In genomic region chr19:45994456-45994988, GRCh38 we compare ENCODE assay signal across 9 cellular contexts. TPM values are rescaled to one million over a fixed set of nuclear protein-coding genes. Genes with fewer than 3 reads are reported as not detected.
A peak's percentile ranks its signal among the peaks of the same experiment; 100 is the strongest.
DNase-seq lines count a peak whose midpoint lies in the region; ATAC-seq and TF ChIP-seq lines count a peak whose summit lies in the region.
"Had no signal": no experiment of that assay in that cellular context is flagged by ENCODE, and none has a peak within 500 bp of the region (broad histone marks: within the 10 kb centered on the region; RNA-seq: fewer than 3 reads in every experiment).

No MANE protein-coding gene starts in this region.

- peak overlapping the region; percentile 20 for H3K4me3 Mint-ChIP-seq in mesothelial cell of epicardium

- peaks cover 6% of the 10 kb centered on the region for H3K36me3 Mint-ChIP-seq in mesothelial cell of epicardium

- H3K4me3 ChIP-seq in AG10803 (ENCODE audit: low read length) (peak overlapping the region; percentile 74), brain microvascular endothelial cell (ENCODE audit: low read depth, low read length) (peak overlapping the region; percentile 65)

- no peak for TF ChIP-seq CTCF in AG10803 (conservative IDR thresholded peaks at IDR 0.05; ENCODE audit: low read length)
- no peak for TF ChIP-seq CTCF in brain microvascular endothelial cell (IDR thresholded peaks at IDR 0.05; ENCODE audit: low read depth, low read length, missing control alignments)
- no peak for TF ChIP-seq CTCF in mesothelial cell of epicardium (IDR thresholded peaks at IDR 0.05; ENCODE audit: unreplicated experiment)

- ATAC-seq in HG02938 (IDR thresholded peaks at IDR 0.05; ENCODE audit: unreplicated experiment): peak; percentile 4
- ATAC-seq in HG02798 (IDR thresholded peaks at IDR 0.05; ENCODE audit: poor library complexity, unreplicated experiment): no peak

- no peak overlapping the region for H3K27ac ChIP-seq in brain microvascular endothelial cell

- no peak overlapping the region for H3K27ac Mint-ChIP-seq in mesothelial cell of epicardium
- H3K27ac Mint-ChIP-seq: activated naive CD8-positive, alpha-beta T cell had no signal

- peaks cover under 1% of the 10 kb centered on the region for H3K27me3 ChIP-seq in brain microvascular endothelial cell (replicated peaks)

- DNase-seq in AG10803 (ENCODE audit: low read depth) (peak; percentile 13), brain microvascular endothelial cell (no peak), mesothelial cell of epicardium (ENCODE audit: low spot score in 2 of 2, unreplicated experiment in 2 of 2) (no peak), midbrain (lab: John Stamatoyannopoulos, UW) (no peak), NCI-H1417 treated with DMSO at 0.1 percent for 48 hours (lab: John Stamatoyannopoulos, UW) (no peak), hepatic stellate cell (ENCODE audit: low spot score) (no peak)

- no peaks in the 10 kb centered on the region for H3K9me3 Mint-ChIP-seq in mesothelial cell of epicardium

- H3K27me3 Mint-ChIP-seq in mesothelial cell of epicardium (ENCODE audit: low read depth): peaks cover 15% of the 10 kb centered on the region

- H3K4me1 Mint-ChIP-seq in mesothelial cell of epicardium: peaks cover 16% of the 10 kb centered on the region

- in situ Hi-C loops in brain microvascular endothelial cell (cut with HindIII; ENCODE audit: low pct_ligation_motif_present, low sequenced_read_pairs): no loop called here

- peaks cover 2% of the 10 kb centered on the region for H3K36me3 ChIP-seq in brain microvascular endothelial cell (replicated peaks)

RNA-seq across cellular contexts. Expression of gene CCDC61, which starts 0.7 kb away (rescaled TPM):
- total RNA-seq in mesothelial cell of epicardium: 21.5 to 24.9 TPM (median 22.3 TPM) in 3 replicates

RNA-seq across cellular contexts. Expression of gene NOVA2, which starts 20.9 kb away (rescaled TPM):
- 0.51 to 1.2 TPM (median 0.67 TPM) in 3 replicates for total RNA-seq in mesothelial cell of epicardium

RNA-seq across cellular contexts. Expression of gene PGLYRP1, which starts 28.3 kb away (rescaled TPM):
- total RNA-seq in mesothelial cell of epicardium: not detected in 3 replicates

RNA-seq across cellular contexts. Expression of gene IGFL4, which starts 46.3 kb away (rescaled TPM):
- total RNA-seq in mesothelial cell of epicardium: 1.8 to 2.8 TPM (median 2.4 TPM) in 3 replicates
